8 cellular contexts compared by ENCODE assay signal in the genomic region with DNA sequence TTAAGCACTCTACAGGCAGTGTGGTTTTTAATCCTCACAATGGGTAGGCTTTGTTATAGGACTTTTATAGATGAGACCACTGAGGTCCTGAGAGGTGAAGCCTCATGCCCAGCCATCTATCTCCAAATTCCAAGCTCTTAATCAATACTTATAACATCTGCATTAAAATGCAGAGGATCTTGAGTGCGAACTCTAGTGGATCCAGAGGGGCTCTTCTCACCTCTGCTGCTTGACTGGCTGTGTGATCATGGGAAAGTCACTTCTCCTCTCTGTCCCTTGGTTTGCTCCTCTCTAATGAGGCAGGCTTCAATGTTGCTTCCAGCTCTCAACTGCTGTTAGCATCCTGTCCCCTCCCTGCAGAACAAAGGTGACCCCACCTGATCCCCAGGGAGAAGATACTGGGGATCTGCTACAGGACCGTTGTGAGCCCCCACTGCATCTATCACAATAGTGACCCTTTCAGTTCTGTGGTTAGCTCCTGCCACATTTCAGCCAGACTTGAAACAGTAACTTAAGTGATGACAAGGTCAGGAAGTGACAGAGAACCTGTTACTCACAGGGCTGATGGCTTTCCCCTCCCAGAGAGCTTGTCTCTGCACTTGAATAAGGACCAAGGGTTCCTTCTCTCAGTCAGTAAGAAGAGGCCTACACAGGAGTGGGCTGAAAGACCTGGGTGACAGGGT. TPM values are rescaled to one million over a fixed set of nuclear protein-coding genes. Genes with fewer than 3 reads are reported as not detected.
DNase-seq lines count a peak whose midpoint lies in the region; ATAC-seq and TF ChIP-seq lines count a peak whose summit lies in the region.

No MANE protein-coding gene starts in this region.

- H3K36me3 Mint-ChIP-seq in naive thymus-derived CD8-positive, alpha-beta T cell, result peaks cover 0 to 2% (median 0%) of the 10 kb centered on the region in 3 donors

- H3K27ac Mint-ChIP-seq in naive thymus-derived CD8-positive, alpha-beta T cell, result no peak overlapping the region

- H3K9me3 Mint-ChIP-seq in naive thymus-derived CD8-positive, alpha-beta T cell, result no peaks in the 10 kb centered on the region

- peaks cover 12 to 61% (median 35%) of the 10 kb centered on the region in 5 donors for H3K27me3 Mint-ChIP-seq in naive thymus-derived CD8-positive, alpha-beta T cell

- POLR2A ChIA-PET in naive thymus-derived CD8-positive, alpha-beta T cell (lab: Charles Lee), result interaction anchor here (0.7 kb wide), 1 partner anchor 26 kb away, joined by 3 read pairs; no protein-coding TSS in a partner anchor

- ATAC-seq in HG02852 (IDR thresholded peaks at IDR 0.05; ENCODE audit: unreplicated experiment), result peak; percentile 47
- no peak for ATAC-seq in naive thymus-derived CD8-positive, alpha-beta T cell

- H3K4me3 Mint-ChIP-seq in naive thymus-derived CD8-positive, alpha-beta T cell, result peak overlapping the region; percentile 84 to 97 (median 88)

- peaks cover 9 to 15% (median 13%) of the 10 kb centered on the region in 4 donors for H3K4me1 Mint-ChIP-seq in naive thymus-derived CD8-positive, alpha-beta T cell

- TF ChIP-seq CTCF in GM10266 (IDR thresholded peaks at IDR 0.05; ENCODE audit: control insufficient read depth, insufficient read depth, low read depth, missing control alignments), result no peak

- DNase-seq in GM10266 (ENCODE audit: extremely low spot score) (peak; percentile 58), NCI-H1105 (lab: John Stamatoyannopoulos, UW) (no peak), KG1 (lab: John Stamatoyannopoulos, UW) (no peak), SHP77 treated with DMSO at 0.1 percent for 48 hours (lab: John Stamatoyannopoulos, UW) (no peak), AG08396 (ENCODE audit: low spot score) (no peak)
- DNase-seq in activated CD8-positive, alpha-beta memory T cell treated with anti-CD3 and anti-CD28 coated beads, Interleukin-2, amount 50 U/mL, for 48 hours, result peak; percentile 59
- DNase-seq in naive thymus-derived CD8-positive, alpha-beta T cell, result no peak

RNA-seq across cellular contexts. Expression of a gene that starts 1.3 kb away (rescaled TPM):
- total RNA-seq in naive thymus-derived CD8-positive, alpha-beta T cell, result under 1 TPM; 0.16 to 0.21 TPM
- polyA plus RNA-seq in naive thymus-derived CD8-positive, alpha-beta T cell, result under 1 TPM in 1 of 3 donors, not detected in 2; 0.74 TPM

Comparison
In these comparisons a context has a peak if more than half of its experiments do, and no peak if none do; other contexts are left out.
1. DNase-seq: peak in GM10266 (single experiment) and activated CD8-positive, alpha-beta memory T cell treated with anti-CD3 and anti-CD28 coated beads, Interleukin-2, amount 50 U/mL, for 48 hours (single experiment); none in naive thymus-derived CD8-positive, alpha-beta T cell (0 of 10), NCI-H1105 (single experiment), KG1 (single experiment), SHP77 treated with DMSO at 0.1 percent for 48 hours (single experiment) and AG08396 (single experiment).